7 cellular contexts compared by ENCODE assay signal in the genomic region with DNA sequence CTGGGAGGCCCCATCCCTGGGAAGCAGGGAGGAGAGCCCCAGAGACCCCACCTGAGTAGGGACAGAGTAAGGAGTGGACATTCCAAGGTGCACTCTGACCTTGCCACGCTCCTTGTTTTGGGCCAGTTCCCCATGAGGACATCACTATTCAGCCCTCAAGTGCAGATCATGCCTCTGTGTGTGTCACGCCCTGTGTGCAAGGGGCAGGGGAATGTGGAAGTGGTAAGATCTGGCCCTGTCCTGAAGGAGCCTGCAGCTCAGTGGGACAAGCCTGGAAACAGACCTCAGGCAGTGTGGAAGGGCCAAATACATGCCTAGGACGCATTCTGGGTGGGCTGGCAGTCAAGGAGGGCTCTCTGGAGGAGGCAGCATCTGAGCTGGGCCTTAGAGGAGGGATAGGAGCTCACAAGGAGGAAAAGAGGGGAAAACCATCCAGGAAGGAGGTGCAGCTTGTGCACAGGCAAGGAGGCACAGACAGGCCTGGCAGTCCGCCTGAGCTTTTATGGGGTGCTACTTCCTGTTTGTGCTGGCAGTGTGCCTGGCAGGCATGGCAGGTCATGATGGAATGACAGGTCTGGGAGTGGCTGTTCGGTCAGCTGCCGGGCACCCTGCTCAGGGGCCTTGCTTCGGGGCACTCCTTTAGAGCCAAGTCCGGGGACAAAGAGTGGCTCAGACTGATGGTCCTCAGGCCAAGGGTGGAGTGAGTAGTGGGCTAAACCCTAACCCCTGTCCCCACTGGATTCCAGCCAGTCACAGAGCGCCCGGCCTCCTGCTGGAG. TPM values are rescaled to one million over a fixed set of nuclear protein-coding genes. Genes with fewer than 3 reads are reported as not detected.
DNase-seq lines count a peak whose midpoint lies in the region; ATAC-seq and TF ChIP-seq lines count a peak whose summit lies in the region.

No MANE protein-coding gene starts in this region.

- CTCF ChIA-PET in HCT116 (lab: Charles Lee), result interaction anchor here (1.5 kb wide), 1 partner anchor 11 kb away, joined by 4 read pairs; no protein-coding TSS in a partner anchor

- no TSS peak for BruUV-seq in HCT116 (replicated peaks; lab: Mats Ljungman, UMichigan)

- H3K27me3 Mint-ChIP-seq in central memory CD8-positive, alpha-beta T cell, result no peaks in the 10 kb centered on the region

- H3K36me3 ChIP-seq in HCT116 (ENCODE audit: control insufficient read depth in 1 of 2, insufficient read depth in 2 of 2, low read length in 2 of 2) (no peaks in the 10 kb centered on the region), skeletal muscle satellite cell (ENCODE audit: insufficient read depth, low read length) (no peaks in the 10 kb centered on the region), testis (ENCODE audit: low read depth, missing control alignments) (no peaks in the 10 kb centered on the region)

- no peak overlapping the region for H3K4me3 ChIP-seq in HCT116 (replicated peaks in 1 of 2; ENCODE audit: low read depth in 1 of 2, low read length in 2 of 2)
- H3K4me3 ChIP-seq in skeletal muscle satellite cell (ENCODE audit: low read length), result peak overlapping the region; percentile 34
- H3K4me3 ChIP-seq in testis, result no peak overlapping the region

- H4K20me1 ChIP-seq in HCT116 (ENCODE audit: insufficient read depth), result no peaks in the 10 kb centered on the region

- H3K9me3 Mint-ChIP-seq in central memory CD8-positive, alpha-beta T cell, result no peaks in the 10 kb centered on the region

- POLR2A ChIA-PET in HCT116 (lab: Charles Lee), result interaction anchor here (0.6 kb wide), 1 partner anchor 33 kb away, joined by 6 read pairs; no protein-coding TSS in a partner anchor

- H3K27me3 ChIP-seq in HCT116 (ENCODE audit: insufficient read depth, low read length) (no peaks in the 10 kb centered on the region), skeletal muscle satellite cell (ENCODE audit: control insufficient read depth, insufficient read depth, low read length) (no peaks in the 10 kb centered on the region), testis (no peaks in the 10 kb centered on the region)

- H3K9me2 ChIP-seq in HCT116 (ENCODE audit: insufficient read depth), result no peaks in the 10 kb centered on the region

- TF ChIP-seq CTCF in HCT116 (IDR thresholded peaks at IDR 0.05 in 2 of 3, conservative IDR thresholded peaks at IDR 0.05 in 1 of 3; ENCODE audit: borderline replicate concordance in 1 of 3, insufficient read depth in 1 of 3, low read depth in 2 of 3, low read length in 2 of 3) (no peak), testis (IDR thresholded peaks at IDR 0.05) (no peak)

- peak; percentile 28 for ATAC-seq in HCT116
- ATAC-seq in central memory CD8-positive, alpha-beta T cell (replicated peaks; ENCODE audit: extremely low read depth, poor library complexity, severe bottlenecking), result no peak
- ATAC-seq in activated CD4-positive, CD25-positive, alpha-beta regulatory T cell treated with anti-CD3 and anti-CD28 coated beads, Interleukin-2, amount 50 U/mL, for 24 hours, result no peak

- no peaks in the 10 kb centered on the region for H3K9me3 ChIP-seq in HCT116 (ENCODE audit: control insufficient read depth in 1 of 2, insufficient read depth in 1 of 2, low read depth in 1 of 2, low read length in 2 of 2)
- no peaks in the 10 kb centered on the region for H3K9me3 ChIP-seq in skeletal muscle satellite cell (replicated peaks; ENCODE audit: low read length)
- H3K9me3 ChIP-seq in testis, result no peaks in the 10 kb centered on the region

- H3K27ac Mint-ChIP-seq in central memory CD8-positive, alpha-beta T cell (ENCODE audit: low read depth), result peak overlapping the region; percentile 21

- intact Hi-C loops in HCT116 (cut with micrococcal nuclease) (no loop called here), testis (cut with DNase I; ENCODE audit: low total_unique reads) (no loop called here)

- no peak overlapping the region for H3K4me3 Mint-ChIP-seq in central memory CD8-positive, alpha-beta T cell

- peak overlapping the region; percentile 26; the same call in 1 of the 2 replicates for H3K9ac ChIP-seq in HCT116 (ENCODE audit: low read length)
- H3K9ac ChIP-seq in skeletal muscle satellite cell (ENCODE audit: low read depth, low read length), result peak overlapping the region; percentile 21

- H3K4me1 ChIP-seq in HCT116 (ENCODE audit: control insufficient read depth in 1 of 2, insufficient read depth in 2 of 2, low read length in 2 of 2) (peaks cover 48 to 82% of the 10 kb centered on the region in 2 experiments), skeletal muscle satellite cell (ENCODE audit: control insufficient read depth, insufficient read depth, low read length) (peaks cover 60% of the 10 kb centered on the region), testis (no peaks in the 10 kb centered on the region)

- no peak overlapping the region for H2AFZ ChIP-seq in HCT116 (ENCODE audit: low read depth, low read length, poor library complexity, severe bottlenecking)

- peak; percentile 47 for DNase-seq in HCT116 (ENCODE audit: low read depth, low spot score)
- DNase-seq in NCI-H69 (lab: John Stamatoyannopoulos, UW), result peak; percentile 62
- DNase-seq in central memory CD8-positive, alpha-beta T cell (ENCODE audit: low spot score in 2 of 2), result no peak
- DNase-seq in amniotic stem cell (lab: John Stamatoyannopoulos, UW), result no peak
- DNase-seq in testis, result no peak

- H3K4me1 Mint-ChIP-seq in central memory CD8-positive, alpha-beta T cell, result peaks cover 15% of the 10 kb centered on the region

- TF ChIP-seq POLR2A in HCT116 (IDR thresholded peaks at IDR 0.05; ENCODE audit: borderline replicate concordance, extremely low read depth, insufficient read depth, insufficient read length) (no peak), testis (IDR thresholded peaks at IDR 0.05) (no peak)

- H3K4me2 ChIP-seq in HCT116 (ENCODE audit: low read length) (peak overlapping the region; percentile 76), skeletal muscle satellite cell (ENCODE audit: low read length) (peak overlapping the region; percentile 75)

- H3K36me3 Mint-ChIP-seq in central memory CD8-positive, alpha-beta T cell (ENCODE audit: insufficient read depth), result no peaks in the 10 kb centered on the region

- no peaks in the 10 kb centered on the region for H3K79me2 ChIP-seq in HCT116 (ENCODE audit: insufficient read depth, low read length)

- no peak for TF ChIP-seq RAD21 in HCT116 (IDR thresholded peaks at IDR 0.05; ENCODE audit: low read depth)

- RAD21 ChIA-PET in HCT116 (lab: Charles Lee; ENCODE audit: low non-redundant PET in 1 of 2, low total read pairs in 2 of 2, uncharacterized antibody in 2 of 2, unreplicated experiment in 2 of 2), result interaction anchor here in 1 of 2 experiments (0.7 kb wide), 1 partner anchor 219 kb away, joined by 3 read pairs; no protein-coding TSS in a partner anchor

- H3K27ac ChIP-seq in HCT116 (ENCODE audit: low read depth, low read length) (peak overlapping the region; percentile 50), testis (no peak overlapping the region)

- 75 to 77% methylated on average over 7 to 10 of the region's 10 CpGs for WGBS in testis, 2 donors

TF ChIP-seq in HCT116, 20 proteins besides CTCF, POLR2A, EP300 and RAD21:
- TF ChIP-seq ELF1 (IDR thresholded peaks at IDR 0.05; ENCODE audit: borderline replicate concordance, low read depth), result no peak
- peak; percentile 59 for TF ChIP-seq POLR2AphosphoS5 (IDR thresholded peaks at IDR 0.05; ENCODE audit: low read depth, low read length)

RNA-seq across cellular contexts. Expression of a gene that starts 3.3 kb away (rescaled TPM):
- total RNA-seq in HCT116 (2021; ENCODE audit: unreplicated experiment) (0.61 TPM), testis (under 1 TPM; 0.16 to 0.37 TPM)
- 0.53 and 0.55 TPM in 2 replicates for polyA plus RNA-seq in HCT116 (2012)
- total RNA-seq in skeletal muscle satellite cell (2012; rRNA removed), result under 0.01 and 5.5 TPM in 2 replicates
- polyA plus RNA-seq in testis (ENCODE audit: insufficient read depth, low read depth, low replicate concordance), result 0.29 TPM

RNA-seq across cellular contexts. Expression of a gene that starts 17.0 kb away (rescaled TPM):
- total RNA-seq in HCT116 (2021; ENCODE audit: unreplicated experiment) (17.3 TPM), testis (10 to 100 TPM in 1 of 2 donors, 1 to 10 TPM in 1; 9.5 to 23.1 TPM)
- polyA plus RNA-seq in HCT116 (2012), result 20.5 and 25.0 TPM in 2 replicates
- 2.0 and 10.7 TPM in 2 replicates for total RNA-seq in skeletal muscle satellite cell (2012; rRNA removed)
- polyA plus RNA-seq in testis (ENCODE audit: insufficient read depth, low read depth, low replicate concordance), result 31.0 TPM

RNA-seq across cellular contexts. Expression of a gene that starts 41.6 kb away (rescaled TPM):
- 0.22 TPM for total RNA-seq in HCT116 (2021; ENCODE audit: unreplicated experiment)
- 0.05 and 0.09 TPM in 2 replicates for polyA plus RNA-seq in HCT116 (2012)
- total RNA-seq in skeletal muscle satellite cell (2012; rRNA removed), result 2.4 and 8.4 TPM in 2 replicates
- total RNA-seq in testis, result 1 to 10 TPM; 2.8 to 7.5 TPM
- polyA plus RNA-seq in testis (ENCODE audit: insufficient read depth, low read depth, low replicate concordance), result 2.1 TPM

Comparison
In these comparisons a context has a peak if more than half of its experiments do, and no peak if none do; other contexts are left out.
1. DNase-seq: peak in HCT116 (single experiment) and NCI-H69 (single experiment); none in central memory CD8-positive, alpha-beta T cell (0 of 2), amniotic stem cell (single experiment) and testis (single experiment).